11 cellular contexts compared by ENCODE assay signal in genomic region chr20:43913291-43914025, GRCh38. TPM values are rescaled to one million over a fixed set of nuclear protein-coding genes. Genes with fewer than 3 reads are reported as not detected.
DNase-seq lines count a peak whose midpoint lies in the region; ATAC-seq and TF ChIP-seq lines count a peak whose summit lies in the region.
"Had no signal": no experiment of that assay in that cellular context is flagged by ENCODE, and none has a peak within 500 bp of the region (broad histone marks: within the 10 kb centered on the region; RNA-seq: fewer than 3 reads in every experiment).

No MANE protein-coding gene starts in this region.

- no peak for ATAC-seq in CD4-positive, alpha-beta T cell (ENCODE audit: poor library complexity)
- ATAC-seq in HCT116: no peak
- ATAC-seq in activated T-helper 17 cell treated with anti-CD3 and anti-CD28 coated beads, Interleukin-2, amount 50 U/mL, for 72 hours (replicated peaks): no peak
- no peak for ATAC-seq in GM19035 (IDR thresholded peaks at IDR 0.05; ENCODE audit: unreplicated experiment)
- no peak for ATAC-seq in omental fat pad (ENCODE audit: low FRiP score)

- RAD21 ChIA-PET in HCT116 (lab: Charles Lee; ENCODE audit: low non-redundant PET in 1 of 2, low total read pairs in 2 of 2, uncharacterized antibody in 2 of 2, unreplicated experiment in 2 of 2): no interaction called here

- DNase-seq in CD4-positive, alpha-beta T cell: no peak
- DNase-seq in HCT116 (ENCODE audit: low read depth, low spot score): no peak
- no peak for DNase-seq in mesothelial cell of epicardium (ENCODE audit: low spot score in 2 of 2, unreplicated experiment in 2 of 2)
- DNase-seq in cerebellum (ENCODE audit: low spot score): no peak
- DNase-seq in omental fat pad (ENCODE audit: low spot score): no peak
- DNase-seq: GDM1, NCI-H1092 had no signal

- H3K79me2 ChIP-seq in HCT116 (ENCODE audit: insufficient read depth, low read length): peaks cover 21% of the 10 kb centered on the region

- peaks cover 22% of the 10 kb centered on the region for H3K4me1 Mint-ChIP-seq in CD4-positive, alpha-beta T cell (ENCODE audit: low read depth)
- peaks cover 23% of the 10 kb centered on the region for H3K4me1 Mint-ChIP-seq in activated T-helper 17 cell treated with anti-CD3 and anti-CD28 coated beads, Interleukin-2, amount 50 U/mL, for 72 hours
- peaks cover 8% of the 10 kb centered on the region for H3K4me1 Mint-ChIP-seq in mesothelial cell of epicardium

- no peak overlapping the region for H3K9ac ChIP-seq in HCT116 (ENCODE audit: low read length)

- no TSS peak for BruUV-seq in HCT116 (replicated peaks; lab: Mats Ljungman, UMichigan)

- TF ChIP-seq CTCF in CD4-positive, alpha-beta T cell (IDR thresholded peaks at IDR 0.05): no peak
- TF ChIP-seq CTCF in HCT116 (IDR thresholded peaks at IDR 0.05 in 2 of 3, conservative IDR thresholded peaks at IDR 0.05 in 1 of 3; ENCODE audit: borderline replicate concordance in 1 of 3, insufficient read depth in 1 of 3, low read depth in 2 of 3, low read length in 2 of 3) (no peak), mesothelial cell of epicardium (IDR thresholded peaks at IDR 0.05; ENCODE audit: unreplicated experiment) (no peak), omental fat pad (IDR thresholded peaks at IDR 0.05) (no peak)

- H3K36me3 Mint-ChIP-seq in CD4-positive, alpha-beta T cell (ENCODE audit: low read depth): peaks cover 6% of the 10 kb centered on the region
- H3K36me3 Mint-ChIP-seq in activated T-helper 17 cell treated with anti-CD3 and anti-CD28 coated beads, Interleukin-2, amount 50 U/mL, for 72 hours (ENCODE audit: low read depth): peaks cover 6% of the 10 kb centered on the region
- H3K36me3 Mint-ChIP-seq in mesothelial cell of epicardium: peaks cover 3% of the 10 kb centered on the region

- no peak overlapping the region for H3K27ac ChIP-seq in CD4-positive, alpha-beta T cell (ENCODE audit: low read depth, low read length)
- no peak overlapping the region for H3K27ac ChIP-seq in HCT116 (ENCODE audit: low read depth, low read length)
- H3K27ac ChIP-seq: right lobe of liver had no signal

- H3K9me2 ChIP-seq in HCT116 (ENCODE audit: insufficient read depth): no peaks in the 10 kb centered on the region

- H3K9me3 Mint-ChIP-seq in CD4-positive, alpha-beta T cell: peaks cover 2% of the 10 kb centered on the region
- no peaks in the 10 kb centered on the region for H3K9me3 Mint-ChIP-seq in activated T-helper 17 cell treated with anti-CD3 and anti-CD28 coated beads, Interleukin-2, amount 50 U/mL, for 72 hours
- peaks cover 22% of the 10 kb centered on the region for H3K9me3 Mint-ChIP-seq in mesothelial cell of epicardium

- POLR2A ChIA-PET in CD4-positive, alpha-beta T cell (lab: Charles Lee): no interaction called here
- POLR2A ChIA-PET in HCT116 (lab: Charles Lee): interaction anchor here (0.9 kb wide), 1 partner anchor 166 kb away, joined by 3 read pairs; no protein-coding TSS in a partner anchor

- peak overlapping the region; percentile 65 for H3K27ac Mint-ChIP-seq in CD4-positive, alpha-beta T cell
- H3K27ac Mint-ChIP-seq in activated T-helper 17 cell treated with anti-CD3 and anti-CD28 coated beads, Interleukin-2, amount 50 U/mL, for 72 hours: no peak overlapping the region
- H3K27ac Mint-ChIP-seq in mesothelial cell of epicardium: no peak overlapping the region

- no peak for TF ChIP-seq RAD21 in HCT116 (IDR thresholded peaks at IDR 0.05; ENCODE audit: low read depth)

- H3K4me3 Mint-ChIP-seq in CD4-positive, alpha-beta T cell: peak overlapping the region; percentile 82
- peak overlapping the region; percentile 47 for H3K4me3 Mint-ChIP-seq in activated T-helper 17 cell treated with anti-CD3 and anti-CD28 coated beads, Interleukin-2, amount 50 U/mL, for 72 hours
- peak overlapping the region; percentile 61 for H3K4me3 Mint-ChIP-seq in mesothelial cell of epicardium

- H3K9me3 ChIP-seq in CD4-positive, alpha-beta T cell (ENCODE audit: control insufficient read depth, low read length): peaks cover 11% of the 10 kb centered on the region
- H3K9me3 ChIP-seq in HCT116 (ENCODE audit: control insufficient read depth in 1 of 2, insufficient read depth in 1 of 2, low read depth in 1 of 2, low read length in 2 of 2): peaks cover 0 to 5% of the 10 kb centered on the region in 2 experiments; a peak in 1 of 4 replicates

- no peak overlapping the region for H2AFZ ChIP-seq in HCT116 (ENCODE audit: low read depth, low read length, poor library complexity, severe bottlenecking)

- no peaks in the 10 kb centered on the region for H4K20me1 ChIP-seq in HCT116 (ENCODE audit: insufficient read depth)
- H4K20me1 ChIP-seq: BLaER1 treated with 17β-estradiol and CSF1 and Interleukin-3, amounts not matched to agents 10 nM and 100 nM had no signal

- no peaks in the 10 kb centered on the region for H3K36me3 ChIP-seq in HCT116 (ENCODE audit: control insufficient read depth in 1 of 2, insufficient read depth in 2 of 2, low read length in 2 of 2)
- H3K36me3 ChIP-seq: BLaER1 treated with 17β-estradiol and CSF1 and Interleukin-3, amounts not matched to agents 10 nM and 100 nM; right lobe of liver had no signal

- TF ChIP-seq POLR2A in HCT116 (IDR thresholded peaks at IDR 0.05; ENCODE audit: borderline replicate concordance, extremely low read depth, insufficient read depth, insufficient read length): no peak

- H3K27me3 Mint-ChIP-seq in CD4-positive, alpha-beta T cell: peaks cover 35% of the 10 kb centered on the region
- H3K27me3 Mint-ChIP-seq in activated T-helper 17 cell treated with anti-CD3 and anti-CD28 coated beads, Interleukin-2, amount 50 U/mL, for 72 hours: peaks cover 32% of the 10 kb centered on the region
- peaks cover 79% of the 10 kb centered on the region for H3K27me3 Mint-ChIP-seq in mesothelial cell of epicardium (ENCODE audit: low read depth)

- no peak overlapping the region for H3K4me3 ChIP-seq in HCT116 (replicated peaks in 1 of 2; ENCODE audit: low read depth in 1 of 2, low read length in 2 of 2)

- H3K4me2 ChIP-seq in HCT116 (ENCODE audit: low read length): peak overlapping the region; percentile 88; the same call in 1 of the 2 replicates

- CTCF ChIA-PET in CD4-positive, alpha-beta T cell (lab: Charles Lee): no interaction called here
- CTCF ChIA-PET in HCT116 (lab: Charles Lee): no interaction called here

- peaks cover 7 to 40% of the 10 kb centered on the region in 2 experiments; a peak in 3 of 4 replicates for H3K4me1 ChIP-seq in HCT116 (ENCODE audit: control insufficient read depth in 1 of 2, insufficient read depth in 2 of 2, low read length in 2 of 2)
- H3K4me1 ChIP-seq: right lobe of liver had no signal

- intact Hi-C loops in CD4-positive, alpha-beta T cell (cut with DNase I, micrococcal nuclease): no loop called here
- intact Hi-C loops in HCT116 (cut with micrococcal nuclease): loop anchor here (10.0 kb wide), 1 partner anchor 171 kb away; no protein-coding TSS in a partner anchor

- peaks cover 35% of the 10 kb centered on the region for H3K27me3 ChIP-seq in CD4-positive, alpha-beta T cell (ENCODE audit: control insufficient read depth, insufficient read depth, low read length)
- H3K27me3 ChIP-seq in HCT116 (ENCODE audit: insufficient read depth, low read length): no peaks in the 10 kb centered on the region

TF ChIP-seq in HCT116, 20 proteins besides CTCF, POLR2A, EP300 and RAD21 (continues in another document):
- no peak for TF ChIP-seq EZH2phosphoT487 (IDR thresholded peaks at IDR 0.05; ENCODE audit: borderline replicate concordance)
- no peak for TF ChIP-seq ELF1 (IDR thresholded peaks at IDR 0.05; ENCODE audit: borderline replicate concordance, low read depth)
- TF ChIP-seq EGR1 (IDR thresholded peaks at IDR 0.05; ENCODE audit: low read depth): no peak
- TF ChIP-seq SIN3A (IDR thresholded peaks at IDR 0.05; ENCODE audit: low read depth): no peak
- TF ChIP-seq TCF7L2 (IDR thresholded peaks at IDR 0.05; ENCODE audit: borderline replicate concordance, extremely low read depth, insufficient read depth, insufficient read length): no peak
- TF ChIP-seq CBX3 (IDR thresholded peaks at IDR 0.05; ENCODE audit: low read depth): no peak
- no peak for TF ChIP-seq ZFX (IDR thresholded peaks at IDR 0.05)
- no peak for TF ChIP-seq ATF3 (IDR thresholded peaks at IDR 0.05)
- no peak for TF ChIP-seq YY1 (IDR thresholded peaks at IDR 0.05; ENCODE audit: extremely low read depth, insufficient replicate concordance, low read depth, low read length)
- no peak for TF ChIP-seq REST (IDR thresholded peaks at IDR 0.05; ENCODE audit: low read depth)
- no peak for TF ChIP-seq EZH2 (IDR thresholded peaks at IDR 0.05)

RNA-seq across cellular contexts. Expression of gene TOX2, which starts 1.2 kb away (rescaled TPM):
- total RNA-seq in CD4-positive, alpha-beta T cell: 1 to 10 TPM; 3.3 to 3.9 TPM
- total RNA-seq in HCT116 (2021; ENCODE audit: unreplicated experiment): 39.6 TPM
- 43.2 and 51.3 TPM in 2 replicates for polyA plus RNA-seq in HCT116 (2012)
- 1 to 10 TPM; 1.1 to 3.5 TPM for total RNA-seq in activated T-helper 17 cell treated with anti-CD3 and anti-CD28 coated beads, Interleukin-2, amount 50 U/mL, for 72 hours
- 0.64 to 0.94 TPM (median 0.70 TPM) in 3 replicates for total RNA-seq in mesothelial cell of epicardium
- total RNA-seq in cerebellum: 0.54 TPM
- total RNA-seq in omental fat pad: 1 to 10 TPM in 2 of 4 donors, under 1 TPM in 2; 0.44 to 7.1 (median 1.0) TPM
